Comparison of ENCODE assay signal across 27 cellular contexts in the genomic region with DNA sequence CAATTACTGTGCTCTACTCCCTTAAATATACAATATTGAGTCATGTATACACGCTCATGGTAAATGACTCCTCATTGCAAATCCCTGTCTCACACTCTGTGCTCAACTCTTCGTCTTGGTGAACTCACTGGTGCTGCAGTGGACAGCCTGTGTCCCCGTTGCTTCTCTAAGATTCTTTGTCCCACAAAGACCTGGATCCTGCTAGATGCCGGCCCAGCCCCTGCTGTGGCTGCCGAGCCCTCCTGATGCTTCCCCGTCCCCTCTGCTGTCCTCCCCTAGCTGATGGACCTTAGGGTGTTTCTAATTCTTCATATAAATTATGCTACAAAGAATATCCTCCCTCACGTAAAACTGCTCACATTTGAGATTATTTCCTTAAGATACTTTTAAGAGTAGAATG. TPM values are rescaled to one million over a fixed set of nuclear protein-coding genes. Genes with fewer than 3 reads are reported as not detected.
DNase-seq lines count a peak whose midpoint lies in the region; ATAC-seq, FAIRE-seq and TF ChIP-seq lines count a peak whose summit lies in the region.
"Had no signal": no experiment of that assay in that cellular context is flagged by ENCODE, and none has a peak within 500 bp of the region (broad histone marks: within the 10 kb centered on the region; RNA-seq: fewer than 3 reads in every experiment).

No MANE protein-coding gene starts in this region.

- peaks cover 0 to 7% of the 10 kb centered on the region in 2 donors for H3K9me3 Mint-ChIP-seq in activated naive CD4-positive, alpha-beta T cell treated with anti-CD3 and anti-CD28 coated beads, Interleukin-2, amount 50 U/mL, for 72 hours
- H3K9me3 Mint-ChIP-seq in activated T-helper 1 cell treated with anti-CD3 and anti-CD28 coated beads, Interleukin-12 subunit alpha, Interleukin-12 subunit beta, Interleukin-2, Interleukin-4 antibody, amounts not matched to agents 30 ng/mL and 10 ng/mL and 1 ng/mL, durations not matched to agents 14 hours and 24 hours and 36 hours: peaks cover 8% of the 10 kb centered on the region
- H3K9me3 Mint-ChIP-seq: naive B cell had no signal

- H3K9me3 ChIP-seq in vagina: no peaks in the 10 kb centered on the region
- H3K9me3 ChIP-seq: A549, gastroesophageal sphincter had no signal

- H3K36me3 Mint-ChIP-seq in activated naive CD4-positive, alpha-beta T cell treated with anti-CD3 and anti-CD28 coated beads, Interleukin-2, amount 50 U/mL, for 72 hours: peaks cover 50 to 61% of the 10 kb centered on the region in 2 donors
- peaks cover 80% of the 10 kb centered on the region for H3K36me3 Mint-ChIP-seq in activated T-helper 1 cell treated with anti-CD3 and anti-CD28 coated beads, Interleukin-12 subunit alpha, Interleukin-12 subunit beta, Interleukin-2, Interleukin-4 antibody, amounts not matched to agents 30 ng/mL and 10 ng/mL and 1 ng/mL, durations not matched to agents 14 hours and 24 hours and 36 hours (ENCODE audit: low read depth)

- no peak for FAIRE-seq in RCC 7860 (lab: Jason Lieb, UNC)
- FAIRE-seq: A549, K562 had no signal

- peak overlapping the region; percentile 30 to 55 for H3K27ac Mint-ChIP-seq in activated naive CD4-positive, alpha-beta T cell treated with anti-CD3 and anti-CD28 coated beads, Interleukin-2, amount 50 U/mL, for 72 hours
- H3K27ac Mint-ChIP-seq in activated T-helper 1 cell treated with anti-CD3 and anti-CD28 coated beads, Interleukin-12 subunit alpha, Interleukin-12 subunit beta, Interleukin-2, Interleukin-4 antibody, amounts not matched to agents 30 ng/mL and 10 ng/mL and 1 ng/mL, durations not matched to agents 14 hours and 24 hours and 36 hours: peak overlapping the region; percentile 19
- H3K27ac Mint-ChIP-seq: activated CD4-positive, alpha-beta T cell treated with anti-CD3 and anti-CD28 coated beads for 36 hours; activated naive CD8-positive, alpha-beta T cell had no signal

- no peak for ATAC-seq in activated naive CD4-positive, alpha-beta T cell treated with anti-CD3 and anti-CD28 coated beads, Interleukin-2, amount 50 U/mL, for 72 hours
- ATAC-seq in GM18858 (IDR thresholded peaks at IDR 0.05; ENCODE audit: unreplicated experiment): no peak
- ATAC-seq: A549; activated CD4-positive, alpha-beta T cell treated with anti-CD3 and anti-CD28 coated beads for 36 hours; gastroesophageal sphincter; K562; left colon; stimulated activated naive CD8-positive, alpha-beta T cell treated with anti-CD3 and anti-CD28 coated beads, Interleukin-15, amount 100 ng/mL, for 72 hours had no signal

- H3K4me3 ChIP-seq in vagina: no peak overlapping the region
- H3K4me3 ChIP-seq: A549, gastroesophageal sphincter, hepatocyte, K562 had no signal

- no peak overlapping the region for H3K4me3 Mint-ChIP-seq in activated T-helper 1 cell treated with anti-CD3 and anti-CD28 coated beads, Interleukin-12 subunit alpha, Interleukin-12 subunit beta, Interleukin-2, Interleukin-4 antibody, amounts not matched to agents 30 ng/mL and 10 ng/mL and 1 ng/mL, durations not matched to agents 14 hours and 24 hours and 36 hours
- H3K4me3 Mint-ChIP-seq: activated CD4-positive, alpha-beta T cell treated with anti-CD3 and anti-CD28 coated beads for 36 hours; stimulated activated naive CD8-positive, alpha-beta T cell treated with anti-CD3 and anti-CD28 coated beads, Interleukin-15, amount 100 ng/mL, for 72 hours had no signal

- H3K27me3 ChIP-seq in vagina: no peaks in the 10 kb centered on the region
- H3K27me3 ChIP-seq: gastroesophageal sphincter, hepatocyte had no signal

- H3K27me3 Mint-ChIP-seq in activated T-helper 1 cell treated with anti-CD3 and anti-CD28 coated beads, Interleukin-12 subunit alpha, Interleukin-12 subunit beta, Interleukin-2, Interleukin-4 antibody, amounts not matched to agents 30 ng/mL and 10 ng/mL and 1 ng/mL, durations not matched to agents 14 hours and 24 hours and 36 hours (ENCODE audit: insufficient read depth): no peaks in the 10 kb centered on the region
- H3K27me3 Mint-ChIP-seq: activated CD4-positive, alpha-beta T cell treated with anti-CD3 and anti-CD28 coated beads for 36 hours; activated naive CD8-positive, alpha-beta T cell; naive B cell; stimulated activated naive CD8-positive, alpha-beta T cell treated with anti-CD3 and anti-CD28 coated beads, Interleukin-15, amount 100 ng/mL, for 72 hours had no signal

- peaks cover 40% of the 10 kb centered on the region for H3K4me1 ChIP-seq in vagina

- no peak for TF ChIP-seq CTCF in vagina (IDR thresholded peaks at IDR 0.05)

- TF ChIP-seq POLR2A in vagina (IDR thresholded peaks at IDR 0.05): no peak

- peaks cover 65% of the 10 kb centered on the region for H3K4me1 Mint-ChIP-seq in activated T-helper 1 cell treated with anti-CD3 and anti-CD28 coated beads, Interleukin-12 subunit alpha, Interleukin-12 subunit beta, Interleukin-2, Interleukin-4 antibody, amounts not matched to agents 30 ng/mL and 10 ng/mL and 1 ng/mL, durations not matched to agents 14 hours and 24 hours and 36 hours (ENCODE audit: low read depth)

- H3K36me3 ChIP-seq in vagina: peaks cover 0 to 42% of the 10 kb centered on the region in 2 donors

- intact Hi-C loops in activated T-helper 1 cell treated with anti-CD3 and anti-CD28 coated beads, Interleukin-12 subunit alpha, Interleukin-12 subunit beta, Interleukin-2, Interleukin-4 antibody, amounts not matched to agents 30 ng/mL and 10 ng/mL and 1 ng/mL, durations not matched to agents 14 hours and 24 hours and 36 hours (cut with micrococcal nuclease): loop anchor here (10.0 kb wide), 1 partner anchor 169 kb away; no protein-coding TSS in a partner anchor
- intact Hi-C loops in vagina (cut with DNase I): no loop called here

- no peak overlapping the region for H3K27ac ChIP-seq in vagina
- H3K27ac ChIP-seq: A549, gastroesophageal sphincter, hepatocyte had no signal

- DNase-seq in activated naive CD4-positive, alpha-beta T cell treated with anti-CD3 and anti-CD28 coated beads, Interleukin-2, amount 50 U/mL, for 72 hours (ENCODE audit: low spot score in 2 of 2): no peak
- no peak for DNase-seq in activated naive CD4-positive, alpha-beta T cell treated with Interleukin-2 at 50 U/mL for 16 hours
- no peak for DNase-seq in activated T-helper 1 cell treated with anti-CD3 and anti-CD28 coated beads, Interleukin-12 subunit alpha, Interleukin-12 subunit beta, Interleukin-2, Interleukin-4 antibody, amounts not matched to agents 30 ng/mL and 10 ng/mL and 1 ng/mL, durations not matched to agents 14 hours and 24 hours and 36 hours (ENCODE audit: low spot score)
- DNase-seq in mesenteric fat pad (ENCODE audit: low spot score) (peak; percentile 47), vagina (ENCODE audit: extremely low spot score in 2 of 2) (peak; percentile 62 to 89), RCC 7860 (ENCODE audit: low spot score) (no peak), middle frontal gyrus (ENCODE audit: extremely low spot score, low spot score) (no peak)
- DNase-seq: activated CD4-positive, alpha-beta T cell treated with anti-CD3 and anti-CD28 coated beads for 36 hours; AML-193; dermis blood vessel endothelial cell; DMS153; GOT3; left colon; mesenchymal stem cell; naive B cell; NCI-H1105; NCI-H2029; NCI-H2227 treated with DMSO at 0.1 percent for 48 hours; RPMI8226; stimulated activated naive CD8-positive, alpha-beta T cell treated with anti-CD3 and anti-CD28 coated beads, Interleukin-15, amount 100 ng/mL, for 72 hours had no signal

RNA-seq across cellular contexts. Expression of a gene that starts 5.5 kb away (rescaled TPM):
- 10 to 100 TPM; 51.3 to 68.6 TPM for total RNA-seq in activated naive CD4-positive, alpha-beta T cell treated with anti-CD3 and anti-CD28 coated beads, Interleukin-2, amount 50 U/mL, for 72 hours
- total RNA-seq in activated T-helper 1 cell treated with anti-CD3 and anti-CD28 coated beads, Interleukin-12 subunit alpha, Interleukin-12 subunit beta, Interleukin-2, Interleukin-4 antibody, amounts not matched to agents 30 ng/mL and 10 ng/mL and 1 ng/mL, durations not matched to agents 14 hours and 24 hours and 36 hours: 54.4 and 62.2 TPM in 2 replicates
- total RNA-seq in mesenteric fat pad (168 TPM), vagina (63.8 TPM)

RNA-seq across cellular contexts. Expression of a gene that starts 19.1 kb away (rescaled TPM):
- total RNA-seq in activated naive CD4-positive, alpha-beta T cell treated with anti-CD3 and anti-CD28 coated beads, Interleukin-2, amount 50 U/mL, for 72 hours: 10 to 100 TPM; 27.2 to 40.5 TPM
- 36.7 and 37.1 TPM in 2 replicates for total RNA-seq in activated T-helper 1 cell treated with anti-CD3 and anti-CD28 coated beads, Interleukin-12 subunit alpha, Interleukin-12 subunit beta, Interleukin-2, Interleukin-4 antibody, amounts not matched to agents 30 ng/mL and 10 ng/mL and 1 ng/mL, durations not matched to agents 14 hours and 24 hours and 36 hours
- total RNA-seq in mesenteric fat pad (82.3 TPM), vagina (28.5 TPM)

RNA-seq across cellular contexts. Expression of a gene that starts 32.2 kb away (rescaled TPM):
- under 1 TPM; 0.14 to 0.18 TPM for total RNA-seq in activated naive CD4-positive, alpha-beta T cell treated with anti-CD3 and anti-CD28 coated beads, Interleukin-2, amount 50 U/mL, for 72 hours
- total RNA-seq in activated T-helper 1 cell treated with anti-CD3 and anti-CD28 coated beads, Interleukin-12 subunit alpha, Interleukin-12 subunit beta, Interleukin-2, Interleukin-4 antibody, amounts not matched to agents 30 ng/mL and 10 ng/mL and 1 ng/mL, durations not matched to agents 14 hours and 24 hours and 36 hours: 0.18 TPM in 1 of 2 replicates, not detected in the other
- total RNA-seq in mesenteric fat pad (51.4 TPM), vagina (4.2 TPM)
- total RNA-seq: SK-MEL-5 had no signal

Comparison
In these comparisons a context has a peak if more than half of its experiments do, and no peak if none do; other contexts are left out.
1. DNase-seq: peak in mesenteric fat pad (single experiment) and vagina (2 of 2); none in activated naive CD4-positive, alpha-beta T cell treated with anti-CD3 and anti-CD28 coated beads, Interleukin-2, amount 50 U/mL, for 72 hours (0 of 2), activated naive CD4-positive, alpha-beta T cell treated with Interleukin-2 at 50 U/mL for 16 hours (single experiment), activated T-helper 1 cell treated with anti-CD3 and anti-CD28 coated beads, Interleukin-12 subunit alpha, Interleukin-12 subunit beta, Interleukin-2, Interleukin-4 antibody, amounts not matched to agents 30 ng/mL and 10 ng/mL and 1 ng/mL, durations not matched to agents 14 hours and 24 hours and 36 hours (single experiment), RCC 7860 (single experiment) and middle frontal gyrus (single experiment).
2. RNA of a gene that starts 32.2 kb away (total RNA-seq): 51.4 TPM in mesenteric fat pad (single experiment); 4.2 TPM in vagina (single experiment), 0.18 TPM in activated T-helper 1 cell treated with anti-CD3 and anti-CD28 coated beads, Interleukin-12 subunit alpha, Interleukin-12 subunit beta, Interleukin-2, Interleukin-4 antibody, amounts not matched to agents 30 ng/mL and 10 ng/mL and 1 ng/mL, durations not matched to agents 14 hours and 24 hours and 36 hours and 0.14 to 0.18 TPM in activated naive CD4-positive, alpha-beta T cell treated with anti-CD3 and anti-CD28 coated beads, Interleukin-2, amount 50 U/mL, for 72 hours; every median in the first group is over 10 times any median in the second.